31 cellular contexts compared by ENCODE assay signal in the genomic region with DNA sequence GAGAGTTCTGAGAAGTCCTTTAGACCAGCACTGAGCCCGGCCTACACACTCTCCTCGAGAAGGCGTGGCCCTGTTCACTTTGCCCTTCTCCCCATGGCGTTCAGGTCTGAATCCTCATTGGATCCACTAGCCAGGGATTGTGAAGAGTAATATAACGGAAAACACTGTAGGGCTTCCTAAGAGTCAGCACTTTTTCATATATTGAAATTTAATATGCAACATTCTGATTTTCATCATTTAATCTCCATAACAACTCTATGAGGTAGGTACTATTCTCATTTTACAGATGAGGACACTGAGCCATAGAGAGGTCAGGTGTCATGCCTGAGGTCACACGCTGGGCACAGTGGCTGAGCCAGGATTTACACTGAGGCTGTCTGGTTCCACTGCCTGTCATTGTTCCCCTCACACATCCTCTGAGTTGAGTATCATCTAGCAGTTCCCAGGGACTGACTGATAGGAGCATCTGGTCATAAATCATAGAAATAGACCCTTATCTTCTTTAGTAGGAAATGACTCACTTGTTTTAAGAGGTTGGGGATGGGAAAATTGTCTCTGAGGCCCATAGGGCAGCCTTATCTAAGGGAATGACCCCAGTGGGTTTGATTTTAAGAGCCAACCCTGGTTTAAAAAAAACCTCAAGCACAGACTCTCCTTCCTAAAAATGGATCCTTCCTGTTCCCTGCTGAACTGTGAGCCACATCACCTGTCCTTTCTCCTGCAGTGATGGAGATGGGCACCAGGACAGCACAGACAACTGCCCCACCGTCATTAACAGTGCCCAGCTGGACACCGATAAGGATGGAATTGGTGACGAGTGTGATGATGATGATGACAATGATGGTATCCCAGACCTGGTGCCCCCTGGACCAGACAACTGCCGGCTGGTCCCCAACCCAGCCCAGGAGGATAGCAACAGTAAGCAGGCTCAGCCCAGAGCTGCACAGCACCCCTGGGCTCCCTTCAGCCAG. TPM values are rescaled to one million over a fixed set of nuclear protein-coding genes. Genes with fewer than 3 reads are reported as not detected.
A peak's percentile ranks its signal among the peaks of the same experiment; 100 is the strongest.
DNase-seq lines count a peak whose midpoint lies in the region; ATAC-seq, FAIRE-seq and TF ChIP-seq lines count a peak whose summit lies in the region.
"Had no signal": no experiment of that assay in that cellular context is flagged by ENCODE, and none has a peak within 500 bp of the region (broad histone marks: within the 10 kb centered on the region; RNA-seq: fewer than 3 reads in every experiment).

No MANE protein-coding gene starts in this region.

- no peak overlapping the region for H2BK120ac ChIP-seq in neuronal stem cell (ENCODE audit: low read depth, low read length)

- H3K9ac ChIP-seq in neuronal stem cell (ENCODE audit: low read depth, low read length, poor library complexity), result no peak overlapping the region

- no peak overlapping the region for H3K4me2 ChIP-seq in neuronal stem cell (ENCODE audit: insufficient read depth, low read length, poor library complexity, severe bottlenecking)

- no peaks in the 10 kb centered on the region for H3K79me1 ChIP-seq in neuronal stem cell (ENCODE audit: low read depth, low read length)

- H3K4ac ChIP-seq in neuronal stem cell (ENCODE audit: low read length), result no peak overlapping the region

- H2AFZ ChIP-seq in neuronal stem cell (ENCODE audit: low read length), result no peak overlapping the region

- TF ChIP-seq POLR2A in heart left ventricle (IDR thresholded peaks at IDR 0.05), result no peak

- H3K23ac ChIP-seq in neuronal stem cell (ENCODE audit: low read depth, low read length, poor library complexity), result peak overlapping the region; percentile 28

- H2BK5ac ChIP-seq in neuronal stem cell (ENCODE audit: low read length), result no peak overlapping the region

- no peak overlapping the region for H2BK15ac ChIP-seq in neuronal stem cell (ENCODE audit: low read length)

- no peak overlapping the region for H4K91ac ChIP-seq in neuronal stem cell (ENCODE audit: low read depth, low read length, poor library complexity)

- H3K14ac ChIP-seq in neuronal stem cell (ENCODE audit: low read length), result no peak overlapping the region

- H3K36me3 ChIP-seq in heart left ventricle (peaks cover 0 to 70% (median 5%) of the 10 kb centered on the region in 9 donors), neuronal stem cell (replicated peaks in 1 of 2; ENCODE audit: control insufficient read depth in 2 of 2, insufficient read depth in 2 of 2, low read length in 2 of 2) (peaks cover 1 to 3% of the 10 kb centered on the region in 2 donors)
- H3K36me3 ChIP-seq: HAP-1, thyroid gland had no signal

- H4K8ac ChIP-seq in neuronal stem cell (ENCODE audit: low read depth, low read length), result no peak overlapping the region

- H3K4me1 ChIP-seq in heart left ventricle, result peaks cover 0 to 22% (median 0%) of the 10 kb centered on the region in 12 donors
- no peaks in the 10 kb centered on the region for H3K4me1 ChIP-seq in neuronal stem cell (ENCODE audit: control insufficient read depth in 2 of 2, insufficient read depth in 1 of 2, low read depth in 1 of 2, low read length in 2 of 2)
- H3K4me1 ChIP-seq: body of pancreas, HAP-1, stomach, thyroid gland had no signal

- no peak overlapping the region for H2AK5ac ChIP-seq in neuronal stem cell (ENCODE audit: low read depth, low read length)

- WGBS in heart left ventricle, 4 donors, result 68 to 77% (median 74%) methylated on average over 10 of the region's 10 CpGs
- no CpG with 5 or more reads among the region's 10 CpGs for WGBS in neuronal stem cell (ENCODE audit: extremely low coverage in 2 of 2, insufficient read length in 2 of 2, insufficient replicate concordance in 1 of 2), 2 donors

- ATAC-seq in Right ventricle myocardium superior (ENCODE audit: poor library complexity) (peak; percentile 9), heart left ventricle (peak in 3 of 4 donors; percentile 56 to 61 (median 59))
- ATAC-seq: activated naive CD8-positive, alpha-beta T cell treated with anti-CD3 and anti-CD28 coated beads, Interleukin-2, amount 50 U/mL, for 24 hours; activated T-cell treated with anti-CD3 and anti-CD28 coated beads, Interleukin-2, amount 50 U/mL, for 4 hours; body of pancreas; WTC11 had no signal

- no peak overlapping the region for H3K18ac ChIP-seq in neuronal stem cell (ENCODE audit: low read length)

- DNase-seq in Right ventricle myocardium superior (no peak), cardiac septum (ENCODE audit: low spot score) (no peak), RPMI7951 (ENCODE audit: low read depth) (peak; percentile 32), heart left ventricle (no peak), neuronal stem cell (ENCODE audit: low spot score) (no peak), D721Med (ENCODE audit: insufficient read length, low spot score) (no peak), HPDE6-E6E7 (ENCODE audit: extremely low spot score) (no peak), Ammon's horn (ENCODE audit: low spot score) (no peak)
- DNase-seq: activated CD4-positive, alpha-beta T cell treated with anti-CD3 and anti-CD28 coated beads, Interleukin-2, amount 10 ng/mL, durations not matched to agents 7 days and 5 days; activated naive CD8-positive, alpha-beta T cell treated with anti-CD3 and anti-CD28 coated beads, Interleukin-2, amount 50 U/mL, for 24 hours; activated T-cell treated with anti-CD3 and anti-CD28 coated beads, Interleukin-2, amount 50 U/mL, for 4 hours; body of pancreas; C1 segment of cervical spinal cord; COR-L47; DND-41; KBM-7; mesendoderm; MM.1S; naive B cell; NCI-H1436 treated with DMSO at 0.1 percent for 48 hours; NCI-H446; small intestine; stimulated activated CD8-positive, alpha-beta memory T cell treated with anti-CD3 and anti-CD28 coated beads, Interleukin-4, amount 100 ng/mL, for 48 hours; stomach; T-helper 9 cell; thyroid gland had no signal

- no peak overlapping the region for H2BK12ac ChIP-seq in neuronal stem cell (ENCODE audit: low read length)

- FAIRE-seq in D721Med (lab: Jason Lieb, UNC), result no peak
- FAIRE-seq: A204.1, GM19239, small intestine had no signal

- H3K27ac ChIP-seq in heart left ventricle (peak overlapping the region in 5 of 12 donors; percentile 13 to 38 (median 16)), neuronal stem cell (replicated peaks; ENCODE audit: low read length) (no peak overlapping the region)
- H3K27ac ChIP-seq: body of pancreas, epithelial cell of prostate, stomach, thyroid gland had no signal

- H3K27me3 ChIP-seq in heart left ventricle (no peaks in the 10 kb centered on the region), neuronal stem cell (ENCODE audit: control insufficient read depth in 3 of 3, insufficient read depth in 3 of 3, low read depth in 1 of 3, low read length in 3 of 3) (no peaks in the 10 kb centered on the region)
- H3K27me3 ChIP-seq: body of pancreas, stomach, thyroid gland had no signal

- H3K9me3 ChIP-seq in heart left ventricle (no peaks in the 10 kb centered on the region), neuronal stem cell (replicated peaks in 1 of 2; ENCODE audit: control insufficient read depth in 2 of 2, insufficient read depth in 1 of 2, low read depth in 1 of 2, low read length in 2 of 2) (no peaks in the 10 kb centered on the region)
- H3K9me3 ChIP-seq: body of pancreas, HAP-1, stomach, thyroid gland had no signal

- no peak for TF ChIP-seq CTCF in heart left ventricle (IDR thresholded peaks at IDR 0.05)
- TF ChIP-seq CTCF in D721Med (IDR thresholded peaks at IDR 0.05; ENCODE audit: insufficient read depth, missing control alignments), result no peak

- intact Hi-C loops in Right ventricle myocardium superior (cut with DNase I) (no loop called here), cardiac septum (cut with DNase I) (loop anchor here (10.0 kb wide), 1 partner anchor 382 kb away; no protein-coding TSS in a partner anchor), heart left ventricle (cut with DNase I) (loop anchor here in 2 of 10 donors (10.0 kb wide), 2 partner anchors 112 to 842 kb away; partner anchors contain the start of gene JMY (in 1 of the 2))

- no peak overlapping the region for H3K4me3 ChIP-seq in heart left ventricle
- no peak overlapping the region for H3K4me3 ChIP-seq in neuronal stem cell (ENCODE audit: low read length in 2 of 2)
- H3K4me3 ChIP-seq: body of pancreas, HAP-1, stomach, thyroid gland had no signal

RNA-seq across cellular contexts. Expression of gene THBS4, which starts 41.3 kb away (rescaled TPM):
- total RNA-seq in Right ventricle myocardium superior (24.6 TPM), cardiac septum (464 TPM), heart left ventricle (100 to 1,000 TPM in 4 of 9 donors, 10 to 100 TPM in 5; 46.1 to 266 (median 79.9) TPM)
- total RNA-seq in RPMI7951 (2014; rRNA removed; shearing (Covaris generic)), result under 0.01 and 0.36 TPM in 2 replicates
- polyA plus RNA-seq in heart left ventricle, result 10 to 100 TPM; 38.6 to 46.2 TPM
- polyA plus RNA-seq in neuronal stem cell (2013, experiment 1 of 2), result 14.2 TPM
- polyA plus RNA-seq in neuronal stem cell (2013, experiment 2 of 2), result 15.3 TPM

Comparison
In these comparisons a context has a peak if more than half of its experiments do, and no peak if none do; other contexts are left out.
1. RNA of gene THBS4, which starts 41.3 kb away (total RNA-seq): 464 TPM in cardiac septum (single experiment), 46.1 to 266 TPM in heart left ventricle and 24.6 TPM in Right ventricle myocardium superior (single experiment); under 0.01 to 0.36 TPM in RPMI7951; every median in the first group is over 10 times any median in the second.